In genomic region chr11:111938687-111939160, GRCh38 we compare ENCODE assay signal across 7 cellular contexts. TPM values are rescaled to one million over a fixed set of nuclear protein-coding genes. Genes with fewer than 3 reads are reported as not detected.
DNase-seq lines count a peak whose midpoint lies in the region; ATAC-seq and TF ChIP-seq lines count a peak whose summit lies in the region.

No MANE protein-coding gene starts in this region.

- H3K9ac ChIP-seq in IMR-90 (ENCODE audit: low read depth, low read length): peak overlapping the region; percentile 20; the same call in 1 of the 2 replicates

- H2BK20ac ChIP-seq in IMR-90 (ENCODE audit: low read depth, low read length): peak overlapping the region; percentile 63

- WGBS in IMR-90 (ENCODE audit: extremely low coverage in 2 of 2, insufficient read length in 1 of 2), 2 experiments: no CpG with 5 or more reads among the region's 7 CpGs

- H3K4me1 Mint-ChIP-seq in activated T-cell treated with anti-CD3 and anti-CD28 coated beads, Interleukin-2, amount 50 U/mL, for 72 hours (ENCODE audit: low read depth): peaks cover 83% of the 10 kb centered on the region

- no peak for TF ChIP-seq CTCF in IMR-90 (conservative IDR thresholded peaks at IDR 0.05; ENCODE audit: low read depth, low read length)
- TF ChIP-seq CTCF in fibroblast of the aortic adventitia (IDR thresholded peaks at IDR 0.05; ENCODE audit: insufficient read depth, low read length): no peak

- POLR2A ChIA-PET in IMR-90 (lab: Charles Lee; ENCODE audit: unreplicated experiment): no interaction called here

- H2AFZ ChIP-seq in IMR-90 (replicated peaks; ENCODE audit: low read length, poor library complexity): peak overlapping the region; percentile 85

- H4K91ac ChIP-seq in IMR-90 (ENCODE audit: insufficient read depth, low read depth, low read length): peak overlapping the region; percentile 49

- H4K20me1 ChIP-seq in IMR-90 (ENCODE audit: insufficient read depth, low read length): no peaks in the 10 kb centered on the region

- peaks cover 28% of the 10 kb centered on the region for H3K4me1 ChIP-seq in IMR-90 (ENCODE audit: control insufficient read depth, insufficient read depth, low read length)

- peak overlapping the region; percentile 58 for H3K4me2 ChIP-seq in IMR-90 (ENCODE audit: low read depth, low read length)

- peak; percentile 44; the same call in 1 of the 2 replicates for TF ChIP-seq POLR2A in IMR-90 (IDR thresholded peaks at IDR 0.05; ENCODE audit: low read depth, low read length)

- H2BK120ac ChIP-seq in IMR-90 (ENCODE audit: low read depth, low read length): peak overlapping the region; percentile 75

- peak overlapping the region; percentile 72 for H2BK5ac ChIP-seq in IMR-90 (ENCODE audit: low read depth, low read length, poor library complexity, severe bottlenecking)

- H3K4ac ChIP-seq in IMR-90 (ENCODE audit: low read depth, low read length): peak overlapping the region; percentile 77

- H3K79me1 ChIP-seq in IMR-90 (ENCODE audit: low read depth in 1 of 2, low read length in 2 of 2): peaks cover 16 to 50% of the 10 kb centered on the region in 2 experiments

- H3K27me3 Mint-ChIP-seq in activated T-cell treated with anti-CD3 and anti-CD28 coated beads, Interleukin-2, amount 50 U/mL, for 72 hours (ENCODE audit: low read depth): no peaks in the 10 kb centered on the region

- peak overlapping the region; percentile 63 for H2AK9ac ChIP-seq in IMR-90 (replicated peaks; ENCODE audit: low read depth, low read length, poor library complexity)

- H3K27ac Mint-ChIP-seq in activated T-cell treated with anti-CD3 and anti-CD28 coated beads, Interleukin-2, amount 50 U/mL, for 72 hours: peak overlapping the region; percentile 98

- no peaks in the 10 kb centered on the region for H3K9me3 Mint-ChIP-seq in activated T-cell treated with anti-CD3 and anti-CD28 coated beads, Interleukin-2, amount 50 U/mL, for 72 hours

- dilution Hi-C loops in IMR-90 (cut with HindIII; ENCODE audit: low sequenced_read_pairs, unreplicated experiment): no loop called here

- H3K27ac ChIP-seq in IMR-90 (ENCODE audit: insufficient read depth, low read length) (peak overlapping the region; percentile 53), skin epidermis (peak overlapping the region in 15 of 21 experiments; percentile 3 to 90 (median 61))

- peak overlapping the region; percentile 71; the same call in 1 of the 2 replicates for H3K14ac ChIP-seq in IMR-90 (replicated peaks; ENCODE audit: low read depth, low read length)

- BruUV-seq in IMR-90 (replicated peaks; lab: Mats Ljungman, UMichigan): no TSS peak

- peak overlapping the region in 1 of 2 experiments; percentile 66; a peak in 3 of 4 replicates for H4K8ac ChIP-seq in IMR-90 (ENCODE audit: low read depth in 2 of 2, low read length in 2 of 2)

- no peaks in the 10 kb centered on the region for H3K9me3 ChIP-seq in IMR-90 (ENCODE audit: control insufficient read depth, insufficient read depth, low read length)

- no peak for TF ChIP-seq RAD21 in IMR-90 (IDR thresholded peaks at IDR 0.05; ENCODE audit: low read length)

- no peaks in the 10 kb centered on the region for H3K27me3 ChIP-seq in IMR-90 (ENCODE audit: control insufficient read depth, insufficient read depth, low read length)

- H3K36me3 Mint-ChIP-seq in activated T-cell treated with anti-CD3 and anti-CD28 coated beads, Interleukin-2, amount 50 U/mL, for 72 hours (ENCODE audit: insufficient read depth in 2 of 2): peaks cover 6 to 10% of the 10 kb centered on the region in 2 donors

- no peak overlapping the region; the same call in 1 of the 2 replicates for H3K56ac ChIP-seq in IMR-90 (ENCODE audit: extremely low read depth, insufficient read depth, low read length)

- intact Hi-C loops in IMR-90 (cut with micrococcal nuclease): no loop called here

- peak overlapping the region; percentile 12; the same call in 1 of the 3 replicates for H2BK15ac ChIP-seq in IMR-90 (ENCODE audit: low read depth, low read length)

- H3K4me3 ChIP-seq in IMR-90 (ENCODE audit: insufficient read depth, low read depth, low read length) (peak overlapping the region; percentile 1; the same call in 1 of the 2 replicates), fibroblast of the aortic adventitia (ENCODE audit: low read depth, low read length) (peak overlapping the region; percentile 35), skin epidermis (no peak overlapping the region)

- CTCF ChIA-PET in IMR-90 (lab: Yijun Ruan, JAX): interaction anchor here (0.6 to 1.3 kb wide), 2 partner anchors 59 to 221 kb away, joined by 3 to 4 read pairs; no protein-coding TSS in a partner anchor

- peak; percentile 96 for ATAC-seq in GM18499 (IDR thresholded peaks at IDR 0.05; ENCODE audit: insufficient read depth, unreplicated experiment)
- ATAC-seq in GM21619 (IDR thresholded peaks at IDR 0.05; ENCODE audit: unreplicated experiment): peak; percentile 88
- ATAC-seq in IMR-90 (ENCODE audit: low read depth): peak; percentile 40
- ATAC-seq in activated T-cell treated with anti-CD3 and anti-CD28 coated beads, Interleukin-2, amount 50 U/mL, for 72 hours (replicated peaks in 1 of 2): peak; percentile 81 to 82

- H3K23ac ChIP-seq in IMR-90 (ENCODE audit: low read depth, low read length): peak overlapping the region; percentile 71

- no peaks in the 10 kb centered on the region for H3K36me3 ChIP-seq in IMR-90 (ENCODE audit: control insufficient read depth, insufficient read depth, low read length)

- H3K18ac ChIP-seq in IMR-90 (ENCODE audit: low read depth, low read length): peak overlapping the region; percentile 85; the same call in 1 of the 2 replicates

- peak overlapping the region; percentile 20 for H2AK5ac ChIP-seq in IMR-90 (ENCODE audit: low read depth, low read length)

- in situ Hi-C loops in IMR-90 (cut with MboI; ENCODE audit: low sequenced_read_pairs): loop anchor here (5.0 kb wide), 1 partner anchor 39 kb away; no protein-coding TSS in a partner anchor

- peak overlapping the region; percentile 72; the same call in 1 of the 2 replicates for H4K5ac ChIP-seq in IMR-90 (ENCODE audit: low read depth, low read length)

- peak; percentile 63 for DNase-seq in IMR-90
- DNase-seq in activated T-cell treated with anti-CD3 and anti-CD28 coated beads, Interleukin-2, amount 50 U/mL, for 72 hours: peak; percentile 59 to 65
- peak; percentile 37 for DNase-seq in fibroblast of the aortic adventitia (ENCODE audit: low read depth)
- no peak for DNase-seq in iPS-NIHi11 (ENCODE audit: low spot score)

- H3K9me1 ChIP-seq in IMR-90 (ENCODE audit: insufficient read depth, low read length): peaks cover 34% of the 10 kb centered on the region

- peak overlapping the region; percentile 89 to 98 for H3K4me3 Mint-ChIP-seq in activated T-cell treated with anti-CD3 and anti-CD28 coated beads, Interleukin-2, amount 50 U/mL, for 72 hours

TF ChIP-seq in IMR-90, 13 proteins besides CTCF, POLR2A, EP300 and RAD21 (continues in another document):
- TF ChIP-seq CEBPB (IDR thresholded peaks at IDR 0.05; ENCODE audit: low read depth, low read length): peak; percentile 26; the same call in 1 of the 2 replicates
- TF ChIP-seq MAFK (IDR thresholded peaks at IDR 0.05; ENCODE audit: low read depth, low read length): no peak
- no peak for TF ChIP-seq ELK1 (IDR thresholded peaks at IDR 0.05; ENCODE audit: borderline replicate concordance, low read depth, low read length)

RNA-seq across cellular contexts. Expression of gene DIXDC1, which starts 1.6 kb away (rescaled TPM):
- total RNA-seq in IMR-90 (2012; rRNA removed) (10.4 and 11.1 TPM in 2 replicates), fibroblast of the aortic adventitia (ENCODE audit: low replicate concordance) (22.1 and 24.8 TPM in 2 replicates)
- 5.3 and 5.9 TPM in 2 replicates for polyA plus RNA-seq in IMR-90 (2012; rRNA removed)
- polyA plus RNA-seq in IMR-90 (2012; cell fraction: cytosol; rRNA removed): 2.0 and 3.9 TPM in 2 replicates
- polyA plus RNA-seq in IMR-90 (2012; cell fraction: nucleus; rRNA removed; ENCODE audit: low replicate concordance): 3.3 and 7.3 TPM in 2 replicates
- total RNA-seq in activated T-cell treated with anti-CD3 and anti-CD28 coated beads, Interleukin-2, amount 50 U/mL, for 72 hours: 10 to 100 TPM; 14.8 to 24.7 TPM

RNA-seq across cellular contexts. Expression of gene C11orf52, which starts 20.0 kb away (rescaled TPM):
- 0.28 and 0.90 TPM in 2 replicates for total RNA-seq in IMR-90 (2012; rRNA removed)
- polyA plus RNA-seq in IMR-90 (2012; rRNA removed): 1.0 and 1.1 TPM in 2 replicates
- 0.57 and 0.73 TPM in 2 replicates for polyA plus RNA-seq in IMR-90 (2012; cell fraction: cytosol; rRNA removed)
- 0.17 and 0.50 TPM in 2 replicates for polyA plus RNA-seq in IMR-90 (2012; cell fraction: nucleus; rRNA removed; ENCODE audit: low replicate concordance)
- total RNA-seq in activated T-cell treated with anti-CD3 and anti-CD28 coated beads, Interleukin-2, amount 50 U/mL, for 72 hours: not detected
- 0.63 TPM in 1 of 2 replicates, not detected in the other for total RNA-seq in fibroblast of the aortic adventitia (ENCODE audit: low replicate concordance)

RNA-seq across cellular contexts. Expression of gene HSPB2, which starts 26.2 kb away (rescaled TPM):
- total RNA-seq in IMR-90 (2012; rRNA removed) (under 0.01 and 0.18 TPM in 2 replicates), fibroblast of the aortic adventitia (ENCODE audit: low replicate concordance) (1.5 and 3.3 TPM in 2 replicates)
- 0.55 and 1.0 TPM in 2 replicates for polyA plus RNA-seq in IMR-90 (2012; rRNA removed)
- polyA plus RNA-seq in IMR-90 (2012; cell fraction: cytosol; rRNA removed): 0.27 and 0.36 TPM in 2 replicates
- 0.68 and 0.70 TPM in 2 replicates for polyA plus RNA-seq in IMR-90 (2012; cell fraction: nucleus; rRNA removed; ENCODE audit: low replicate concordance)
- under 1 TPM in 1 of 2 donors, not detected in 1; 0.19 TPM for total RNA-seq in activated T-cell treated with anti-CD3 and anti-CD28 coated beads, Interleukin-2, amount 50 U/mL, for 72 hours

RNA-seq across cellular contexts. Expression of gene CRYAB, which starts 27.2 kb away (rescaled TPM):
- 3.9 and 6.5 TPM in 2 replicates for total RNA-seq in IMR-90 (2012; rRNA removed)
- 16.5 and 19.5 TPM in 2 replicates for polyA plus RNA-seq in IMR-90 (2012; rRNA removed)
- 12.3 and 25.3 TPM in 2 replicates for polyA plus RNA-seq in IMR-90 (2012; cell fraction: cytosol; rRNA removed)
- 4.3 and 6.7 TPM in 2 replicates for polyA plus RNA-seq in IMR-90 (2012; cell fraction: nucleus; rRNA removed; ENCODE audit: low replicate concordance)
- total RNA-seq in activated T-cell treated with anti-CD3 and anti-CD28 coated beads, Interleukin-2, amount 50 U/mL, for 72 hours: not detected
- 60.2 and 73.3 TPM in 2 replicates for total RNA-seq in fibroblast of the aortic adventitia (ENCODE audit: low replicate concordance)

RNA-seq across cellular contexts. Expression of gene CFAP68, which starts 59.4 kb away (rescaled TPM):
- total RNA-seq in IMR-90 (2012; rRNA removed) (8.9 and 10.2 TPM in 2 replicates), fibroblast of the aortic adventitia (ENCODE audit: low replicate concordance) (11.3 and 14.9 TPM in 2 replicates)
- polyA plus RNA-seq in IMR-90 (2012; rRNA removed): 17.0 and 19.9 TPM in 2 replicates
- 12.8 and 19.3 TPM in 2 replicates for polyA plus RNA-seq in IMR-90 (2012; cell fraction: cytosol; rRNA removed)
- polyA plus RNA-seq in IMR-90 (2012; cell fraction: nucleus; rRNA removed; ENCODE audit: low replicate concordance): 1.6 and 6.8 TPM in 2 replicates
- total RNA-seq in activated T-cell treated with anti-CD3 and anti-CD28 coated beads, Interleukin-2, amount 50 U/mL, for 72 hours: 10 to 100 TPM; 24.9 to 32.6 TPM

Comparison
In these comparisons a context has a peak if more than half of its experiments do, and no peak if none do; other contexts are left out.
1. ATAC-seq: peak in every context shown above with its lines; median percentile 96 in GM18499; 88 in GM21619; 82 in activated T-cell treated with anti-CD3 and anti-CD28 coated beads, Interleukin-2, amount 50 U/mL, for 72 hours; 40 in IMR-90.
2. H3K4me3 ChIP-seq: peak in IMR-90 (single experiment) and fibroblast of the aortic adventitia (single experiment); none in skin epidermis (0 of 7).